In the genomic region with DNA sequence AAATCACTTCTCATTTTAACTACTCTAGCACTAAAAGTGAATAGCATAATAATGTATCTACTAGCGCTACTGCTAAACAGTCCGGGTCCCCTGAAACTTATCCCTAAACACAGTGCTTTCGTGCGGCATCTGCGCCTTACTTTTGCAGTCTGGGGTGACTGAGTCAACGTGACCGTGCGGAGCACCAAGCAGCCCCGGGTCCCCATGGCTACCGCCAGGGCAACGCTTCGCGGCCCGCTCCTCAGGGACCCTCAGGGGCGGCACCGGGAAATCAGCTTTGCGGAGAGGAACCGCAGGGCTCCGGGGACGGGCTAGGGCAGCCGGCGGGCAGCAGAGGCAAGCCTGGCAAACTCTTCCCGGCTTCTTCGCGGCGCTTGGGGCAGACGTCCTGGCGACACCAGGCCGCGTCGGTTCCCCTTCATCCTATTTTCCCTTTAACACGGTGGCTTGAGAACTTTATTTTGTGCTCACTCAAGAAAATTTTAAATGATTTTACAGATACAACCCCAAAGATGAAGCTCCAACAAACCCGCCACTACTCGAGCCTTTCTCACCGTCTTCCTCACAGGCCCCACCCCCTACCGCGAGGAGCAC, we compare ENCODE assay signal across 8 cellular contexts. TPM values are rescaled to one million over a fixed set of nuclear protein-coding genes. Genes with fewer than 3 reads are reported as not detected.
DNase-seq lines count a peak whose midpoint lies in the region; ATAC-seq lines count a peak whose summit lies in the region.

No MANE protein-coding gene starts in this region.

- CTCF ChIA-PET in activated CD4-positive, alpha-beta memory T cell treated with anti-CD3 and anti-CD28 coated beads for 36 hours (lab: Charles Lee) = interaction anchor here (1.1 to 4.0 kb wide), 12 partner anchors 10 to 969 kb away, joined by 3 to 24 read pairs (median 4); a partner anchor contains a TSS

- peak overlapping the region; percentile 96 for H3K27ac Mint-ChIP-seq in activated CD4-positive, alpha-beta memory T cell treated with anti-CD3 and anti-CD28 coated beads for 36 hours
- peak overlapping the region; percentile 97 for H3K27ac Mint-ChIP-seq in memory B cell

- DNase-seq in DMS153 (lab: John Stamatoyannopoulos, UW) (peak; percentile 45), DMS153 treated with DMSO at 0.1 percent for 48 hours (lab: John Stamatoyannopoulos, UW; ENCODE audit: unreplicated experiment) (no peak), NCI-H2107 treated with DMSO at 0.1 percent for 48 hours (lab: John Stamatoyannopoulos, UW; ENCODE audit: unreplicated experiment) (peak; percentile 66), ecto neural progenitor cell (ENCODE audit: low spot score) (peak; percentile 84), memory B cell (ENCODE audit: low spot score in 2 of 2) (peak; percentile 52 to 65)
- DNase-seq in activated CD4-positive, alpha-beta memory T cell treated with anti-CD3 and anti-CD28 coated beads for 36 hours = peak; percentile 65
- DNase-seq in stimulated activated CD8-positive, alpha-beta memory T cell treated with anti-CD3 and anti-CD28 coated beads, Interleukin-15, amount 100 ng/mL, for 48 hours (ENCODE audit: low read depth in 2 of 2) = peak; percentile 18 to 37

- ATAC-seq in HG02678 (IDR thresholded peaks at IDR 0.05; ENCODE audit: unreplicated experiment) = peak; percentile 17
- ATAC-seq in memory B cell (ENCODE audit: low read depth) = peak; percentile 9

- H3K4me1 Mint-ChIP-seq in activated CD4-positive, alpha-beta memory T cell treated with anti-CD3 and anti-CD28 coated beads for 36 hours (ENCODE audit: low read depth) = peaks cover 11% of the 10 kb centered on the region
- H3K4me1 Mint-ChIP-seq in memory B cell = peaks cover 18% of the 10 kb centered on the region

- no peaks in the 10 kb centered on the region for H3K9me3 Mint-ChIP-seq in activated CD4-positive, alpha-beta memory T cell treated with anti-CD3 and anti-CD28 coated beads for 36 hours
- no peaks in the 10 kb centered on the region for H3K9me3 Mint-ChIP-seq in memory B cell

- peaks cover 12% of the 10 kb centered on the region for H3K27me3 Mint-ChIP-seq in activated CD4-positive, alpha-beta memory T cell treated with anti-CD3 and anti-CD28 coated beads for 36 hours
- peaks cover 2% of the 10 kb centered on the region for H3K27me3 Mint-ChIP-seq in memory B cell

- H3K36me3 Mint-ChIP-seq in activated CD4-positive, alpha-beta memory T cell treated with anti-CD3 and anti-CD28 coated beads for 36 hours = no peaks in the 10 kb centered on the region
- no peaks in the 10 kb centered on the region for H3K36me3 Mint-ChIP-seq in memory B cell

- intact Hi-C loops in activated CD4-positive, alpha-beta memory T cell treated with anti-CD3 and anti-CD28 coated beads for 36 hours (cut with micrococcal nuclease) = loop anchor here (1.0 to 10.0 kb wide), 9 partner anchors 62 to 1376 kb away; a partner anchor contains a TSS

- H3K4me3 Mint-ChIP-seq in activated CD4-positive, alpha-beta memory T cell treated with anti-CD3 and anti-CD28 coated beads for 36 hours = peak overlapping the region; percentile 92
- H3K4me3 Mint-ChIP-seq in memory B cell = peak overlapping the region; percentile 98

- POLR2A ChIA-PET in activated CD4-positive, alpha-beta memory T cell treated with anti-CD3 and anti-CD28 coated beads for 36 hours (lab: Charles Lee) = interaction anchor here (0.7 to 2.3 kb wide), 5 partner anchors 117 to 969 kb away, joined by 3 to 21 read pairs (median 4); a partner anchor contains a TSS

RNA-seq across cellular contexts. Expression of a gene that starts 0.8 kb away (rescaled TPM):
- total RNA-seq in activated CD4-positive, alpha-beta memory T cell treated with anti-CD3 and anti-CD28 coated beads for 36 hours = 1 to 10 TPM; 8.9 to 9.8 TPM
